1 cellular context compared by ENCODE assay signal in the genomic region with DNA sequence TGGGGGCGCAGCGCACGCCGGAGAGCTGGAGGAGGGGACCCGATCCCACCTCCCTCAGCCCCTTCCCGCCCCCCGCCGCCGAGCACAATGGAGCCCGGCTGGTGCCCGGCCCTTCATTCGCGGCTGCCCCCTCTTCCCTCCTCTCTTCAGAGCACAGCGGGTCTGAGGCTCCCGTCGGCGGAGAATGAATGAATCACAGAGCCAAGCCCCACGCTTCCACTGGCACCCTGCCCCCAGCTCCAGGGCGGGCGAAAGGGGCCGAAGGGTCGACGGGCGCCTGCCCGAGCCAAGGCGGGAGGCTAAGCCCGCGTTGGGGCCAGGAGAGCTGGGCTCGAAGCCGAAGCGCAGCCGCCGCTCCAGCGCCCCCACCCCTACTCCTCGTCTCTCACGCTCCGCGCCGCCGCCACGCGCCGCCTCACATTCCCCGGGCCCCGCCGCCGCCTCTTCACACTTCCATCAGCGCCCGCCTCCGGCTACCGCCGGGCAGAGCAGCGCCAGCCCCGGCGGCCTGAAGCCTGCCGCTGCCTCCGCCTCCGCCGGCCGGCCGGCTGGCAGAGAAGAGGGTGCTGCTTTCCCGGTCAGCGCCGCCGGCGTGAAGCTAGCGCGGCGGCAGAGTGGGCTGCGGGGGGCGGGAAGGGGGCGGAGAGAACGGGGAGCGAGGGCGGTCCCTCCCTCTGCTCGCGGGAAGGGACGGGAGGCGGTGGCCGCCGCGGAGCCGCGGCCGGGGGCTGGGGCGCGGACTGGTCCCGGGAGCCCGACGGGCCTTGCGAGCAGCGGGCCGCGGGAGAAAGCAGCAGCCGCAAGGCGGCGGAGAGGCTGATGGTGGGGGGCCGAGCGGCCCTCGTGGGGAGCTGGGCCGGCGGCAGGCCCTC.
A peak's percentile ranks its signal among the peaks of the same experiment; 100 is the strongest.
TF ChIP-seq lines count a peak whose summit lies in the region.

A gene with protein sequence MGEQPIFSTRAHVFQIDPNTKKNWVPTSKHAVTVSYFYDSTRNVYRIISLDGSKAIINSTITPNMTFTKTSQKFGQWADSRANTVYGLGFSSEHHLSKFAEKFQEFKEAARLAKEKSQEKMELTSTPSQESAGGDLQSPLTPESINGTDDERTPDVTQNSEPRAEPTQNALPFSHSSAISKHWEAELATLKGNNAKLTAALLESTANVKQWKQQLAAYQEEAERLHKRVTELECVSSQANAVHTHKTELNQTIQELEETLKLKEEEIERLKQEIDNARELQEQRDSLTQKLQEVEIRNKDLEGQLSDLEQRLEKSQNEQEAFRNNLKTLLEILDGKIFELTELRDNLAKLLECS (minus strand): TSS at position 616 of the 872 bp plus-strand sequence. CDS start 1,360 bp downstream, outside the sequence.

TF ChIP-seq in HepG2, 621 proteins besides CTCF, POLR2A, EP300 and RAD21 (continued from another document and continues in another):
- TF ChIP-seq, protein P1, sequence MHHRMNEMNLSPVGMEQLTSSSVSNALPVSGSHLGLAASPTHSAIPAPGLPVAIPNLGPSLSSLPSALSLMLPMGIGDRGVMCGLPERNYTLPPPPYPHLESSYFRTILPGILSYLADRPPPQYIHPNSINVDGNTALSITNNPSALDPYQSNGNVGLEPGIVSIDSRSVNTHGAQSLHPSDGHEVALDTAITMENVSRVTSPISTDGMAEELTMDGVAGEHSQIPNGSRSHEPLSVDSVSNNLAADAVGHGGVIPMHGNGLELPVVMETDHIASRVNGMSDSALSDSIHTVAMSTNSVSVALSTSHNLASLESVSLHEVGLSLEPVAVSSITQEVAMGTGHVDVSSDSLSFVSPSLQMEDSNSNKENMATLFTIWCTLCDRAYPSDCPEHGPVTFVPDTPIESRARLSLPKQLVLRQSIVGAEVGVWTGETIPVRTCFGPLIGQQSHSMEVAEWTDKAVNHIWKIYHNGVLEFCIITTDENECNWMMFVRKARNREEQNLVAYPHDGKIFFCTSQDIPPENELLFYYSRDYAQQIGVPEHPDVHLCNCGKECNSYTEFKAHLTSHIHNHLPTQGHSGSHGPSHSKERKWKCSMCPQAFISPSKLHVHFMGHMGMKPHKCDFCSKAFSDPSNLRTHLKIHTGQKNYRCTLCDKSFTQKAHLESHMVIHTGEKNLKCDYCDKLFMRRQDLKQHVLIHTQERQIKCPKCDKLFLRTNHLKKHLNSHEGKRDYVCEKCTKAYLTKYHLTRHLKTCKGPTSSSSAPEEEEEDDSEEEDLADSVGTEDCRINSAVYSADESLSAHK (CRISPR knock-in tag; IDR thresholded peaks at IDR 0.05; ENCODE audit: borderline replicate concordance) = no peak
- TF ChIP-seq, protein P2, sequence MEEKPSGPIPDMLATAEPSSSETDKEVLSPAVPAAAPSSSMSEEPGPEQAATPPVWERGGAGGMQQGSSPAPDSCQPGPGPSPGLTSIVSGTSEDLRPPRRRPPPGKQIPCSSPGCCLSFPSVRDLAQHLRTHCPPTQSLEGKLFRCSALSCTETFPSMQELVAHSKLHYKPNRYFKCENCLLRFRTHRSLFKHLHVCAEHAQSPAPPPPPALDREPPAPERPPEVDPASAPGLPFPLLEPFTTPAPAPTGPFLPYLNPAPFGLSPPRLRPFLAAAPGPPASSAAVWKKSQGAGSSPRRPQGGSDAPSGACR (CRISPR knock-in tag; IDR thresholded peaks at IDR 0.05) = peak; percentile 68; the same call in 1 of the 2 replicates
- no peak for TF ChIP-seq FOXM1 (CRISPR knock-in tag; IDR thresholded peaks at IDR 0.05)
- TF ChIP-seq ZNF234 (CRISPR knock-in tag; conservative IDR thresholded peaks at IDR 0.05) = 0 out of 2 replicates have a peak, but pooled peaks have one; percentile 28
- TF ChIP-seq ZNF468 (CRISPR knock-in tag; IDR thresholded peaks at IDR 0.05) = peak; percentile 85
- peak; percentile 51; the same call in 1 of the 2 replicates for TF ChIP-seq ARHGAP35 (CRISPR knock-in tag; IDR thresholded peaks at IDR 0.05; ENCODE audit: borderline replicate concordance)
- TF ChIP-seq ZNF296 (CRISPR knock-in tag; conservative IDR thresholded peaks at IDR 0.05) = no peak
- no peak for TF ChIP-seq PHF21A (CRISPR knock-in tag; IDR thresholded peaks at IDR 0.05)
- TF ChIP-seq, protein P3, sequence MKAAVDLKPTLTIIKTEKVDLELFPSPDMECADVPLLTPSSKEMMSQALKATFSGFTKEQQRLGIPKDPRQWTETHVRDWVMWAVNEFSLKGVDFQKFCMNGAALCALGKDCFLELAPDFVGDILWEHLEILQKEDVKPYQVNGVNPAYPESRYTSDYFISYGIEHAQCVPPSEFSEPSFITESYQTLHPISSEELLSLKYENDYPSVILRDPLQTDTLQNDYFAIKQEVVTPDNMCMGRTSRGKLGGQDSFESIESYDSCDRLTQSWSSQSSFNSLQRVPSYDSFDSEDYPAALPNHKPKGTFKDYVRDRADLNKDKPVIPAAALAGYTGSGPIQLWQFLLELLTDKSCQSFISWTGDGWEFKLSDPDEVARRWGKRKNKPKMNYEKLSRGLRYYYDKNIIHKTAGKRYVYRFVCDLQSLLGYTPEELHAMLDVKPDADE (CRISPR knock-in tag; IDR thresholded peaks at IDR 0.05) = no peak
- TF ChIP-seq KLF16 (CRISPR knock-in tag; IDR thresholded peaks at IDR 0.05) = no peak
- peak; percentile 94; the same call in 1 of the 2 replicates for TF ChIP-seq ZNF34 (CRISPR knock-in tag; IDR thresholded peaks at IDR 0.05; ENCODE audit: borderline replicate concordance)
- no peak for TF ChIP-seq WIZ (CRISPR knock-in tag; IDR thresholded peaks at IDR 0.05)
- no peak; the same call in 1 of the 2 replicates for TF ChIP-seq SNAPC2 (CRISPR knock-in tag; IDR thresholded peaks at IDR 0.05)
- TF ChIP-seq, protein P4, sequence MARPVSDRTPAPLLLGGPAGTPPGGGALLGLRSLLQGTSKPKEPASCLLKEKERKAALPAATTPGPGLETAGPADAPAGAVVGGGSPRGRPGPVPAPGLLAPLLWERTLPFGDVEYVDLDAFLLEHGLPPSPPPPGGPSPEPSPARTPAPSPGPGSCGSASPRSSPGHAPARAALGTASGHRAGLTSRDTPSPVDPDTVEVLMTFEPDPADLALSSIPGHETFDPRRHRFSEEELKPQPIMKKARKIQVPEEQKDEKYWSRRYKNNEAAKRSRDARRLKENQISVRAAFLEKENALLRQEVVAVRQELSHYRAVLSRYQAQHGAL (CRISPR knock-in tag; IDR thresholded peaks at IDR 0.05; ENCODE audit: not compliant biosample characterization) = no peak
- 0 out of 2 replicates have a peak, but pooled peaks have one; percentile 16 for TF ChIP-seq ZNF333 (CRISPR knock-in tag; IDR thresholded peaks at IDR 0.05; ENCODE audit: borderline replicate concordance)
- TF ChIP-seq ZNF547 (CRISPR knock-in tag; IDR thresholded peaks at IDR 0.05) = peak; percentile 73; the same call in 1 of the 2 replicates
- TF ChIP-seq, protein P5, sequence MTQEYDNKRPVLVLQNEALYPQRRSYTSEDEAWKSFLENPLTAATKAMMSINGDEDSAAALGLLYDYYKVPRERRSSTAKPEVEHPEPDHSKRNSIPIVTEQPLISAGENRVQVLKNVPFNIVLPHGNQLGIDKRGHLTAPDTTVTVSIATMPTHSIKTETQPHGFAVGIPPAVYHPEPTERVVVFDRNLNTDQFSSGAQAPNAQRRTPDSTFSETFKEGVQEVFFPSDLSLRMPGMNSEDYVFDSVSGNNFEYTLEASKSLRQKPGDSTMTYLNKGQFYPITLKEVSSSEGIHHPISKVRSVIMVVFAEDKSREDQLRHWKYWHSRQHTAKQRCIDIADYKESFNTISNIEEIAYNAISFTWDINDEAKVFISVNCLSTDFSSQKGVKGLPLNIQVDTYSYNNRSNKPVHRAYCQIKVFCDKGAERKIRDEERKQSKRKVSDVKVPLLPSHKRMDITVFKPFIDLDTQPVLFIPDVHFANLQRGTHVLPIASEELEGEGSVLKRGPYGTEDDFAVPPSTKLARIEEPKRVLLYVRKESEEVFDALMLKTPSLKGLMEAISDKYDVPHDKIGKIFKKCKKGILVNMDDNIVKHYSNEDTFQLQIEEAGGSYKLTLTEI (CRISPR knock-in tag; conservative IDR thresholded peaks at IDR 0.05) = no peak
- TF ChIP-seq ZNF7 (CRISPR knock-in tag; IDR thresholded peaks at IDR 0.05) = no peak
- TF ChIP-seq CREB1 (IDR thresholded peaks at IDR 0.05) = no peak
- TF ChIP-seq CREB1 (CRISPR knock-in tag; IDR thresholded peaks at IDR 0.05) = no peak
- TF ChIP-seq MED8 (CRISPR knock-in tag; IDR thresholded peaks at IDR 0.05; ENCODE audit: insufficient replicate concordance) = no peak
- peak; percentile 27; the same call in 1 of the 2 replicates for TF ChIP-seq ZNF788 (CRISPR knock-in tag; IDR thresholded peaks at IDR 0.05; ENCODE audit: borderline replicate concordance)
- TF ChIP-seq TEAD2 (CRISPR knock-in tag; IDR thresholded peaks at IDR 0.05) = 0 out of 2 replicates have a peak, but pooled peaks have one; percentile 26
- TF ChIP-seq REXO4 (CRISPR knock-in tag; IDR thresholded peaks at IDR 0.05; ENCODE audit: borderline replicate concordance) = 0 out of 2 replicates have a peak, but pooled peaks have one; percentile 22
- TF ChIP-seq ZSCAN30 (CRISPR knock-in tag; IDR thresholded peaks at IDR 0.05) = no peak
- TF ChIP-seq TBX2 (CRISPR knock-in tag; IDR thresholded peaks at IDR 0.05; ENCODE audit: borderline replicate concordance) = peak; percentile 79
- TF ChIP-seq HNRNPUL1 (IDR thresholded peaks at IDR 0.05; ENCODE audit: low read depth, low read length) = no peak
- TF ChIP-seq ZNF629 (CRISPR knock-in tag; conservative IDR thresholded peaks at IDR 0.05) = no peak
- no peak for TF ChIP-seq FOSL1 (CRISPR knock-in tag; IDR thresholded peaks at IDR 0.05; ENCODE audit: borderline replicate concordance)
- TF ChIP-seq ZNF124 (CRISPR knock-in tag; IDR thresholded peaks at IDR 0.05) = no peak; the same call in 1 of the 2 replicates
- TF ChIP-seq ZMYM4 (CRISPR knock-in tag; IDR thresholded peaks at IDR 0.05) = no peak
- peak; percentile 95 for TF ChIP-seq HNRNPK (IDR thresholded peaks at IDR 0.05; ENCODE audit: low read depth, low read length, poor library complexity, severe bottlenecking)
- TF ChIP-seq PCBP1 (IDR thresholded peaks at IDR 0.05; ENCODE audit: borderline replicate concordance, low read depth, low read length) = no peak
- TF ChIP-seq RBM39 (IDR thresholded peaks at IDR 0.05; ENCODE audit: low read depth, low read length, poor library complexity, severe bottlenecking) = peak; percentile 59
- TF ChIP-seq RNF2 (conservative IDR thresholded peaks at IDR 0.05; ENCODE audit: low read depth) = peak; percentile 68; the same call in 1 of the 2 replicates
- TF ChIP-seq YEATS4 (CRISPR knock-in tag; IDR thresholded peaks at IDR 0.05; ENCODE audit: borderline replicate concordance) = peak; percentile 15
- peak; percentile 18; the same call in 1 of the 2 replicates for TF ChIP-seq ARID2 (CRISPR knock-in tag; IDR thresholded peaks at IDR 0.05; ENCODE audit: borderline replicate concordance)
- no peak for TF ChIP-seq ZNF569 (CRISPR knock-in tag; IDR thresholded peaks at IDR 0.05; ENCODE audit: borderline replicate concordance)
- TF ChIP-seq, protein P6, sequence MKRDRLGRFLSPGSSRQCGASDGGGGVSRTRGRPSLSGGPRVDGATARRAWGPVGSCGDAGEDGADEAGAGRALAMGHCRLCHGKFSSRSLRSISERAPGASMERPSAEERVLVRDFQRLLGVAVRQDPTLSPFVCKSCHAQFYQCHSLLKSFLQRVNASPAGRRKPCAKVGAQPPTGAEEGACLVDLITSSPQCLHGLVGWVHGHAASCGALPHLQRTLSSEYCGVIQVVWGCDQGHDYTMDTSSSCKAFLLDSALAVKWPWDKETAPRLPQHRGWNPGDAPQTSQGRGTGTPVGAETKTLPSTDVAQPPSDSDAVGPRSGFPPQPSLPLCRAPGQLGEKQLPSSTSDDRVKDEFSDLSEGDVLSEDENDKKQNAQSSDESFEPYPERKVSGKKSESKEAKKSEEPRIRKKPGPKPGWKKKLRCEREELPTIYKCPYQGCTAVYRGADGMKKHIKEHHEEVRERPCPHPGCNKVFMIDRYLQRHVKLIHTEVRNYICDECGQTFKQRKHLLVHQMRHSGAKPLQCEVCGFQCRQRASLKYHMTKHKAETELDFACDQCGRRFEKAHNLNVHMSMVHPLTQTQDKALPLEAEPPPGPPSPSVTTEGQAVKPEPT (CRISPR knock-in tag; IDR thresholded peaks at IDR 0.05; ENCODE audit: low read depth) = peak; percentile 15; the same call in 1 of the 2 replicates
- TF ChIP-seq, protein P7, sequence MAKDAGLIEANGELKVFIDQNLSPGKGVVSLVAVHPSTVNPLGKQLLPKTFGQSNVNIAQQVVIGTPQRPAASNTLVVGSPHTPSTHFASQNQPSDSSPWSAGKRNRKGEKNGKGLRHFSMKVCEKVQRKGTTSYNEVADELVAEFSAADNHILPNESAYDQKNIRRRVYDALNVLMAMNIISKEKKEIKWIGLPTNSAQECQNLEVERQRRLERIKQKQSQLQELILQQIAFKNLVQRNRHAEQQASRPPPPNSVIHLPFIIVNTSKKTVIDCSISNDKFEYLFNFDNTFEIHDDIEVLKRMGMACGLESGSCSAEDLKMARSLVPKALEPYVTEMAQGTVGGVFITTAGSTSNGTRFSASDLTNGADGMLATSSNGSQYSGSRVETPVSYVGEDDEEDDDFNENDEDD (CRISPR knock-in tag; IDR thresholded peaks at IDR 0.05; ENCODE audit: borderline replicate concordance) = peak; percentile 42; the same call in 1 of the 2 replicates
- TF ChIP-seq NR1H2 (CRISPR knock-in tag; IDR thresholded peaks at IDR 0.05; ENCODE audit: borderline replicate concordance, low read depth) = peak; percentile 74; the same call in 1 of the 2 replicates
- TF ChIP-seq SMARCE1 (IDR thresholded peaks at IDR 0.05; ENCODE audit: borderline replicate concordance) = no peak
- TF ChIP-seq, protein P8, sequence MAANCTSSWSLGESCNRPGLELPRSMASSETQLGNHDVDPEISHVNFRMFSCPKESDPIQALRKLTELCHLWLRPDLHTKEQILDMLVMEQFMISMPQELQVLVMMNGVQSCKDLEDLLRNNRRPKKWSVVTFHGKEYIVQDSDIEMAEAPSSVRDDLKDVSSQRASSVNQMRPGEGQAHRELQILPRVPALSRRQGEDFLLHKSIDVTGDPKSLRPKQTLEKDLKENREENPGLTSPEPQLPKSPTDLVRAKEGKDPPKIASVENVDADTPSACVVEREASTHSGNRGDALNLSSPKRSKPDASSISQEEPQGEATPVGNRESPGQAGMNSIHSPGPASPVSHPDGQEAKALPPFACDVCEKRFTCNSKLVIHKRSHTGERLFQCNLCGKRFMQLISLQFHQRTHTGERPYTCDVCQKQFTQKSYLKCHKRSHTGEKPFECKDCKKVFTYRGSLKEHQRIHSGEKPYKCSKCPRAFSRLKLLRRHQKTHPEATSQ (CRISPR knock-in tag; IDR thresholded peaks at IDR 0.05; ENCODE audit: borderline replicate concordance) = 0 out of 2 replicates have a peak, but pooled peaks have one; percentile 17
- TF ChIP-seq, protein P9, sequence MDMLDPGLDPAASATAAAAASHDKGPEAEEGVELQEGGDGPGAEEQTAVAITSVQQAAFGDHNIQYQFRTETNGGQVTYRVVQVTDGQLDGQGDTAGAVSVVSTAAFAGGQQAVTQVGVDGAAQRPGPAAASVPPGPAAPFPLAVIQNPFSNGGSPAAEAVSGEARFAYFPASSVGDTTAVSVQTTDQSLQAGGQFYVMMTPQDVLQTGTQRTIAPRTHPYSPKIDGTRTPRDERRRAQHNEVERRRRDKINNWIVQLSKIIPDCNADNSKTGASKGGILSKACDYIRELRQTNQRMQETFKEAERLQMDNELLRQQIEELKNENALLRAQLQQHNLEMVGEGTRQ (IDR thresholded peaks at IDR 0.05; ENCODE audit: low read depth, low read length) = no peak
- TF ChIP-seq, protein P9 (CRISPR knock-in tag; IDR thresholded peaks at IDR 0.05; ENCODE audit: borderline replicate concordance) = no peak
- TF ChIP-seq ZNF558 (CRISPR knock-in tag; IDR thresholded peaks at IDR 0.05; ENCODE audit: borderline replicate concordance) = peak; percentile 7; the same call in 1 of the 2 replicates
